In genomic region chr17:39980402-39981206, GRCh38 we compare ENCODE assay signal across 8 cellular contexts. TPM values are rescaled to one million over a fixed set of nuclear protein-coding genes. Genes with fewer than 3 reads are reported as not detected.
DNase-seq lines count a peak whose midpoint lies in the region; TF ChIP-seq lines count a peak whose summit lies in the region.

Gene PSMD3 (plus strand): TSS chr17:39980807. CDS start chr17:39980971, 164 bp downstream.

- peaks cover 3% of the 10 kb centered on the region; the same call in 1 of the 2 replicates for H3K27me3 ChIP-seq in HAP-1 (ENCODE audit: low read depth)
- H3K27me3 ChIP-seq in MG63 = no peaks in the 10 kb centered on the region

- TF ChIP-seq CTCF in fibroblast of pulmonary artery (IDR thresholded peaks at IDR 0.05; ENCODE audit: low read length, missing control alignments) = peak; percentile 78
- peak; percentile 73 to 77 (median 74) for TF ChIP-seq CTCF in nephron (IDR thresholded peaks at IDR 0.05; ENCODE audit: unreplicated experiment in 3 of 3)

- H3K36me3 ChIP-seq in HAP-1 (replicated peaks) = peaks cover 24% of the 10 kb centered on the region
- H3K36me3 ChIP-seq in MG63 = peaks cover 43% of the 10 kb centered on the region

- no peaks in the 10 kb centered on the region for H3K9me3 Mint-ChIP-seq in nephron
- H3K9me3 Mint-ChIP-seq in stimulated activated naive CD8-positive, alpha-beta T cell treated with anti-CD3 and anti-CD28 coated beads, Interleukin-15, Interleukin-2, amounts not matched to agents 100 ng/mL and 50 ng/mL, for 24 hours = no peaks in the 10 kb centered on the region

- peak within 1 kb of the TSS; percentile 85 to 89 (median 88) for H3K4me3 Mint-ChIP-seq in nephron
- peak within 1 kb of the TSS; percentile 94 for H3K4me3 Mint-ChIP-seq in stimulated activated naive CD8-positive, alpha-beta T cell treated with anti-CD3 and anti-CD28 coated beads, Interleukin-15, Interleukin-2, amounts not matched to agents 100 ng/mL and 50 ng/mL, for 24 hours

- H3K4me1 Mint-ChIP-seq in nephron = peaks cover 40% of the 10 kb centered on the region
- H3K4me1 Mint-ChIP-seq in stimulated activated naive CD8-positive, alpha-beta T cell treated with anti-CD3 and anti-CD28 coated beads, Interleukin-15, Interleukin-2, amounts not matched to agents 100 ng/mL and 50 ng/mL, for 24 hours (ENCODE audit: low read depth) = peaks cover 38% of the 10 kb centered on the region

- H3K36me3 Mint-ChIP-seq in nephron (ENCODE audit: low read depth) = peaks cover 12% of the 10 kb centered on the region
- H3K36me3 Mint-ChIP-seq in stimulated activated naive CD8-positive, alpha-beta T cell treated with anti-CD3 and anti-CD28 coated beads, Interleukin-15, Interleukin-2, amounts not matched to agents 100 ng/mL and 50 ng/mL, for 24 hours (ENCODE audit: low read depth) = peaks cover 33% of the 10 kb centered on the region

- H3K4me3 ChIP-seq in HAP-1 (peak within 1 kb of the TSS; percentile 94), MG63 (peak within 1 kb of the TSS; percentile 99), fibroblast of pulmonary artery (replicated peaks; ENCODE audit: low read depth, low read length) (peak within 1 kb of the TSS; percentile 98)

- H3K4me1 ChIP-seq in HAP-1 = peaks cover 16% of the 10 kb centered on the region

- DNase-seq in GDM1 (lab: John Stamatoyannopoulos, UW) (peak; percentile 99), HAP-1 (ENCODE audit: low spot score in 2 of 2) (peak; percentile 98 to 99), MG63 (peak; percentile 98), SHP77 treated with DMSO at 0.1 percent for 48 hours (lab: John Stamatoyannopoulos, UW) (peak; percentile 98), fibroblast of pulmonary artery (ENCODE audit: low read depth) (peak; percentile 100)
- peak; percentile 99 for DNase-seq in activated effector memory CD4-positive, alpha-beta T cell treated with anti-CD3 and anti-CD28 coated beads, Interleukin-2, amount 50 U/mL, for 16 hours

- peak within 1 kb of the TSS; percentile 89 to 95 (median 89) for H3K27ac Mint-ChIP-seq in nephron
- H3K27ac Mint-ChIP-seq in stimulated activated naive CD8-positive, alpha-beta T cell treated with anti-CD3 and anti-CD28 coated beads, Interleukin-15, Interleukin-2, amounts not matched to agents 100 ng/mL and 50 ng/mL, for 24 hours = peak within 1 kb of the TSS; percentile 89

- H3K9me3 ChIP-seq in HAP-1 (no peaks in the 10 kb centered on the region), MG63 (no peaks in the 10 kb centered on the region)

- peaks cover 4% of the 10 kb centered on the region for H3K27me3 Mint-ChIP-seq in nephron (ENCODE audit: low read depth)
- peaks cover 7% of the 10 kb centered on the region for H3K27me3 Mint-ChIP-seq in stimulated activated naive CD8-positive, alpha-beta T cell treated with anti-CD3 and anti-CD28 coated beads, Interleukin-15, Interleukin-2, amounts not matched to agents 100 ng/mL and 50 ng/mL, for 24 hours

- in situ Hi-C loops in HAP-1 (cut with MboI; ENCODE audit: low sequenced_read_pairs) = no loop called here

RNA-seq across cellular contexts. Expression of gene PSMD3, which starts in this region (rescaled TPM):
- 232 and 331 TPM in 2 replicates for total RNA-seq in MG63 (2014; rRNA removed; shearing (Covaris generic); ENCODE audit: low replicate concordance)

Comparison
In these comparisons a context has a peak if more than half of its experiments do, and no peak if none do; other contexts are left out.
1. Peak in every context shown above with its lines: DNase-seq and H3K4me3 ChIP-seq.